ENCODE assay signal across 8 cellular contexts in the genomic region with DNA sequence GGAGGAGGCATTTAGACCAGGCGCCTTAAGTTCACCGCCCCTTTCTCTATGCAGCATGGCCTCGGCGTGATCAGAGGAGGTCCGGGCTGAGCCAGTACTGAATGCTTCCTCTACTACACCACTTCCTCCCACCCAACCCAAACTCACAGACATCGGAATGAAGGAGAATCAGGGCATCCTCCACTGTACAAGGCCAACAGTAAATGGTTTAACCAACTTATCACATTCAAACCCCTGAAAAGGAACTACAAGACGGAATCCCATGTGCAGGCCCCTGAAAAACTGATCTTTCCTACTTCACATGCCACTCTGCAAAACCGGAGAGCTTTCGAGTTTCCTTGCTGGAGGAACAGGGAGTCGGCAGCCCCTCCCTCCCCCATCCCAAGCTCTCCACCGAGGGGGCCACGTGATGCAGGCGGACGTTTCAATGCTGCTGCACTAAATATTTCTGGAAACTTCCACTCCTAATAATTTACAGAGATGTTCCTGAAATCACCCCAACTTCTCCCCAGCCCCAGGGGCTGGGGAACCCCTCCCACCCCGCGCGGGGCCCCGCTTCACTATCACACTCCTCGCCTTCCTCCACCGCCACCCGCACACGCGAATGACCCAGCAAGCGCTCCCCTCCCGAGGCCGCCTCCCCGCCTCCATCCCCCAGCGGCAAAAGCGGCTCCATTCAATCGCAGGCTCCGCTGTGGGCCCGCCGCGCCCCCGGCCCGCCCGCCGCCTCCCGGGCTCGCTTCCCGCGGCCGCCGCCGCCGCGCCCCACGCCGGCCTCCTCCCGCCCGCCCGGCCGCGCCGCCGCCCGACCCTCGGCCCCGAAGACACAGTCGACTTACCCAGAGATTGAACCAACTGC. TPM values are rescaled to one million over a fixed set of nuclear protein-coding genes. Genes with fewer than 3 reads are reported as not detected.
A peak's percentile ranks its signal among the peaks of the same experiment; 100 is the strongest.
DNase-seq lines count a peak whose midpoint lies in the region; ATAC-seq, FAIRE-seq and TF ChIP-seq lines count a peak whose summit lies in the region.

No MANE protein-coding gene starts in this region.

- H2BK120ac ChIP-seq in H1 (replicated peaks; ENCODE audit: low read depth, low read length) (no peak overlapping the region), mesendoderm (ENCODE audit: low read depth, low read length) (peak overlapping the region; percentile 82)

- peak overlapping the region; percentile 89 for H3K4me3 ChIP-seq in CD4-positive, CD25-positive, alpha-beta regulatory T cell (ENCODE audit: low read depth, low read length)
- H3K4me3 ChIP-seq in H1 (ENCODE audit: extremely low read depth in 1 of 4, insufficient read depth in 2 of 4, low read depth in 3 of 4, low read length in 4 of 4), result peak overlapping the region; percentile 96 to 99 (median 97)
- H3K4me3 ChIP-seq in mesendoderm (ENCODE audit: low read length), result peak overlapping the region; percentile 99

- CTCF ChIA-PET in activated CD8-positive, alpha-beta memory T cell treated with anti-CD3 and anti-CD28 coated beads, Interleukin-2, amount 10 ng/mL, durations not matched to agents 7 days and 5 days (lab: Charles Lee), result interaction anchor here (2.2 kb wide), 1 partner anchor 134 kb away, joined by 4 read pairs; no protein-coding TSS in a partner anchor
- CTCF ChIA-PET in H1 (lab: Charles Lee; ENCODE audit: partially characterized antibody), result no interaction called here

- H4K8ac ChIP-seq in H1 (ENCODE audit: extremely low read depth, insufficient read depth, low read length) (peak overlapping the region; percentile 100; the same call in 1 of the 2 replicates), mesendoderm (ENCODE audit: low read depth, low read length) (peak overlapping the region; percentile 67)

- no peak for FAIRE-seq in H1 (lab: Jason Lieb, UNC)

- peaks cover 12% of the 10 kb centered on the region for H3K27me3 Mint-ChIP-seq in CD4-positive, CD25-positive, alpha-beta regulatory T cell
- H3K27me3 Mint-ChIP-seq in activated CD8-positive, alpha-beta memory T cell treated with anti-CD3 and anti-CD28 coated beads, Interleukin-2, amount 10 ng/mL, durations not matched to agents 7 days and 5 days, result no peaks in the 10 kb centered on the region

- H2AK5ac ChIP-seq in H1 (ENCODE audit: low read depth, low read length), result peak overlapping the region; percentile 99
- no peak overlapping the region for H2AK5ac ChIP-seq in mesendoderm (ENCODE audit: low read length)

- H3K4ac ChIP-seq in H1 (replicated peaks; ENCODE audit: insufficient read length, low read depth, low read length) (peak overlapping the region; percentile 44), mesendoderm (ENCODE audit: low read depth, low read length) (peak overlapping the region; percentile 100)

- peak overlapping the region; percentile 94 to 100 (median 95) for H3K27ac Mint-ChIP-seq in CD4-positive, CD25-positive, alpha-beta regulatory T cell
- peak overlapping the region; percentile 100 for H3K27ac Mint-ChIP-seq in activated CD8-positive, alpha-beta memory T cell treated with anti-CD3 and anti-CD28 coated beads, Interleukin-2, amount 10 ng/mL, durations not matched to agents 7 days and 5 days

- H3K79me1 ChIP-seq in H1 (ENCODE audit: low read depth, low read length) (no peaks in the 10 kb centered on the region), mesendoderm (ENCODE audit: low read length) (no peaks in the 10 kb centered on the region)

- peaks cover 51 to 59% of the 10 kb centered on the region in 2 experiments for H3K79me2 ChIP-seq in H1 (ENCODE audit: control insufficient read depth in 1 of 2, insufficient read depth in 2 of 2, low read length in 2 of 2)
- peaks cover 48% of the 10 kb centered on the region for H3K79me2 ChIP-seq in mesendoderm (ENCODE audit: control insufficient read depth, insufficient read depth, low read length)

- peaks cover 0 to 2% (median 0%) of the 10 kb centered on the region in 7 donors for H3K9me3 Mint-ChIP-seq in CD4-positive, CD25-positive, alpha-beta regulatory T cell
- H3K9me3 Mint-ChIP-seq in activated CD8-positive, alpha-beta memory T cell treated with anti-CD3 and anti-CD28 coated beads, Interleukin-2, amount 10 ng/mL, durations not matched to agents 7 days and 5 days (ENCODE audit: low read depth), result no peaks in the 10 kb centered on the region

- no peak overlapping the region for H2BK20ac ChIP-seq in H1 (ENCODE audit: low read length)

- no peak overlapping the region for H2BK15ac ChIP-seq in H1 (ENCODE audit: low read length)
- H2BK15ac ChIP-seq in mesendoderm (replicated peaks; ENCODE audit: low read depth), result no peak overlapping the region

- H3K4me1 ChIP-seq in CD4-positive, CD25-positive, alpha-beta regulatory T cell (ENCODE audit: control insufficient read depth, insufficient read depth, low read length, poor library complexity, severe bottlenecking), result peaks cover 29% of the 10 kb centered on the region
- H3K4me1 ChIP-seq in H1 (replicated peaks in 1 of 4; ENCODE audit: control insufficient read depth in 3 of 4, insufficient read depth in 4 of 4, low read length in 3 of 4) (peaks cover 2 to 6% (median 5%) of the 10 kb centered on the region in 4 experiments; a peak in 4 of 7 replicates), mesendoderm (ENCODE audit: control insufficient read depth, low read depth, low read length) (peaks cover 3% of the 10 kb centered on the region)

- TF ChIP-seq CTCF in H1 (IDR thresholded peaks at IDR 0.05; ENCODE audit: control extremely low read depth in 1 of 3, insufficient read depth in 1 of 3, low read depth in 1 of 3, low read length in 3 of 3), result no peak

- TF ChIP-seq POLR2A in H1 (IDR thresholded peaks at IDR 0.05; ENCODE audit: control extremely low read depth in 1 of 2, low read depth in 2 of 2, low read length in 2 of 2), result peak; percentile 93 to 99

- H3K18ac ChIP-seq in H1 (ENCODE audit: extremely low read depth, low read length) (peak overlapping the region; percentile 98), mesendoderm (ENCODE audit: low read length) (peak overlapping the region; percentile 99)

- no peak overlapping the region for H2AFZ ChIP-seq in H1 (ENCODE audit: low read length)

- DNase-seq in CD4-positive, CD25-positive, alpha-beta regulatory T cell, result peak; percentile 82 to 97 (median 87)
- DNase-seq in NK-92 (lab: John Stamatoyannopoulos, UW; ENCODE audit: unreplicated experiment) (peak; percentile 22), H1 (ENCODE audit: low read depth in 1 of 2, low spot score in 2 of 2) (peak in 1 of 2 experiments; percentile 75), mesendoderm (peak; percentile 99)
- peak; percentile 96 for DNase-seq in activated CD8-positive, alpha-beta memory T cell treated with anti-CD3 and anti-CD28 coated beads, Interleukin-2, amount 10 ng/mL, durations not matched to agents 7 days and 5 days
- peak; percentile 70 for DNase-seq in stimulated activated CD8-positive, alpha-beta memory T cell treated with anti-CD3 and anti-CD28 coated beads, Interleukin-12 subunit alpha, Interleukin-12 subunit beta, amount 100 ng/mL, for 4 hours (ENCODE audit: low read depth)

- peaks cover 6 to 51% (median 35%) of the 10 kb centered on the region in 4 donors for H3K4me1 Mint-ChIP-seq in CD4-positive, CD25-positive, alpha-beta regulatory T cell
- peaks cover 27% of the 10 kb centered on the region for H3K4me1 Mint-ChIP-seq in activated CD8-positive, alpha-beta memory T cell treated with anti-CD3 and anti-CD28 coated beads, Interleukin-2, amount 10 ng/mL, durations not matched to agents 7 days and 5 days

- TF ChIP-seq EP300 in H1 (IDR thresholded peaks at IDR 0.05; ENCODE audit: borderline replicate concordance in 1 of 2, low read depth in 2 of 2, low read length in 2 of 2), result no peak

- H3K4me2 ChIP-seq in H1 (ENCODE audit: insufficient read depth in 1 of 2, low read depth in 2 of 2, low read length in 2 of 2) (peak overlapping the region; percentile 82 to 98), mesendoderm (ENCODE audit: low read length) (peak overlapping the region; percentile 44)

- H3K36me3 Mint-ChIP-seq in CD4-positive, CD25-positive, alpha-beta regulatory T cell, result no peaks in the 10 kb centered on the region
- H3K36me3 Mint-ChIP-seq in activated CD8-positive, alpha-beta memory T cell treated with anti-CD3 and anti-CD28 coated beads, Interleukin-2, amount 10 ng/mL, durations not matched to agents 7 days and 5 days, result peaks cover 14% of the 10 kb centered on the region

- H4K20me1 ChIP-seq in H1 (replicated peaks in 1 of 2; ENCODE audit: control insufficient read depth in 1 of 2, insufficient read depth in 2 of 2, low read length in 2 of 2), result peaks cover 11 to 23% of the 10 kb centered on the region in 2 experiments

- H3K9ac ChIP-seq in H1 (replicated peaks in 1 of 4; ENCODE audit: extremely low read depth in 1 of 4, low read depth in 3 of 4, low read length in 3 of 4), result peak overlapping the region; percentile 96 to 100 (median 98)
- peak overlapping the region; percentile 99 for H3K9ac ChIP-seq in mesendoderm (ENCODE audit: low read length)

- peaks cover 3% of the 10 kb centered on the region for H3K36me3 ChIP-seq in CD4-positive, CD25-positive, alpha-beta regulatory T cell (ENCODE audit: control insufficient read depth, insufficient read depth, low read length)
- H3K36me3 ChIP-seq in H1 (ENCODE audit: control insufficient read depth in 2 of 4, insufficient read depth in 4 of 4, low read length in 3 of 4) (peaks cover 0 to 12% (median 3%) of the 10 kb centered on the region in 4 experiments; a peak in 2 of 8 replicates), mesendoderm (ENCODE audit: control insufficient read depth, insufficient read depth, low read length) (no peaks in the 10 kb centered on the region)

- peak overlapping the region; percentile 96 to 100 (median 96) for H3K4me3 Mint-ChIP-seq in CD4-positive, CD25-positive, alpha-beta regulatory T cell
- H3K4me3 Mint-ChIP-seq in activated CD8-positive, alpha-beta memory T cell treated with anti-CD3 and anti-CD28 coated beads, Interleukin-2, amount 10 ng/mL, durations not matched to agents 7 days and 5 days, result peak overlapping the region; percentile 99

- H3K27me3 ChIP-seq in CD4-positive, CD25-positive, alpha-beta regulatory T cell (ENCODE audit: control insufficient read depth, insufficient read depth, low read length), result no peaks in the 10 kb centered on the region
- H3K27me3 ChIP-seq in H1 (replicated peaks in 1 of 4; ENCODE audit: control insufficient read depth in 3 of 4, extremely low read depth in 1 of 4, insufficient read depth in 3 of 4, low read length in 3 of 4) (no peaks in the 10 kb centered on the region), mesendoderm (ENCODE audit: insufficient read depth, low read length, poor library complexity) (no peaks in the 10 kb centered on the region)

- peak overlapping the region; percentile 97; the same call in 1 of the 2 replicates for H2BK12ac ChIP-seq in H1 (ENCODE audit: low read depth, low read length)

- H3K27ac ChIP-seq in CD4-positive, CD25-positive, alpha-beta regulatory T cell (ENCODE audit: insufficient read depth, low read length, poor library complexity, severe bottlenecking), result peak overlapping the region; percentile 100
- H3K27ac ChIP-seq in H1 (ENCODE audit: low read depth, low read length) (peak overlapping the region; percentile 97), mesendoderm (ENCODE audit: low read depth, low read length) (peak overlapping the region; percentile 95)

- POLR2A ChIA-PET in H1 (lab: Charles Lee; ENCODE audit: partially characterized antibody), result interaction anchor here (0.6 to 5.4 kb wide), 35 partner anchors 8 to 359 kb away, joined by 3 to 53 read pairs (median 4); no protein-coding TSS in a partner anchor

- H3K56ac ChIP-seq in H1 (replicated peaks; ENCODE audit: insufficient read length, low read depth, low read length), result peak overlapping the region; percentile 95
- peak overlapping the region; percentile 98 for H3K56ac ChIP-seq in mesendoderm (ENCODE audit: low read length)

- no peaks in the 10 kb centered on the region for H3K9me3 ChIP-seq in CD4-positive, CD25-positive, alpha-beta regulatory T cell (ENCODE audit: control insufficient read depth in 2 of 2, low read length in 2 of 2)
- no peaks in the 10 kb centered on the region; a peak in 1 of 4 replicates for H3K9me3 ChIP-seq in H1 (ENCODE audit: insufficient read depth in 2 of 2, low read depth in 1 of 2, low read length in 1 of 2)

- H2BK5ac ChIP-seq in H1 (ENCODE audit: low read depth, low read length) (peak overlapping the region; percentile 98), mesendoderm (ENCODE audit: low read length) (peak overlapping the region; percentile 60)

- H3K23ac ChIP-seq in H1 (ENCODE audit: insufficient read length) (no peak overlapping the region), mesendoderm (ENCODE audit: low read length) (no peak overlapping the region)

- H4K91ac ChIP-seq in H1 (replicated peaks; ENCODE audit: insufficient read length, low read length), result peak overlapping the region; percentile 95

- peak; percentile 66 to 67 for ATAC-seq in CD4-positive, CD25-positive, alpha-beta regulatory T cell (ENCODE audit: low read depth in 2 of 2)
- peak; percentile 53 for ATAC-seq in GM19395 (IDR thresholded peaks at IDR 0.05; ENCODE audit: unreplicated experiment)
- ATAC-seq in HG03558 (IDR thresholded peaks at IDR 0.05; ENCODE audit: extremely low read depth, unreplicated experiment), result peak; percentile 25
- peak; percentile 69 for ATAC-seq in activated CD8-positive, alpha-beta memory T cell treated with anti-CD3 and anti-CD28 coated beads, Interleukin-2, amount 10 ng/mL, durations not matched to agents 7 days and 5 days

- WGBS in H1 (ENCODE audit: extremely low coverage in 1 of 2, insufficient coverage in 1 of 2, insufficient read length in 1 of 2, insufficient replicate concordance in 2 of 2, low coverage in 1 of 2, low lambda C conversion rate in 2 of 2, missing lambda C conversion rate in 1 of 2), 2 experiments, result 1% methylated on average over 14 of the region's 60 CpGs; no CpG with 5 or more reads in 1 of the 2 experiments
- WGBS in mesendoderm (ENCODE audit: extremely low coverage, insufficient coverage, low lambda C conversion rate), result no CpG with 5 or more reads among the region's 60 CpGs

- H3K23me2 ChIP-seq in H1 (ENCODE audit: low read depth, low read length), result peaks cover 11% of the 10 kb centered on the region

- peak overlapping the region; percentile 12 for H3K14ac ChIP-seq in H1 (ENCODE audit: insufficient read length)

- H4K5ac ChIP-seq in H1 (ENCODE audit: insufficient read length, low read depth, low read length) (peak overlapping the region; percentile 81), mesendoderm (ENCODE audit: low read length) (no peak overlapping the region)

- TF ChIP-seq RAD21 in H1 (IDR thresholded peaks at IDR 0.05 in 1 of 2, conservative IDR thresholded peaks at IDR 0.05 in 1 of 2; ENCODE audit: low read depth in 2 of 2, low read length in 2 of 2), result no peak

RNA-seq across cellular contexts. Expression of gene XPO1, which starts 1.2 kb away (rescaled TPM):
- 137 TPM for total RNA-seq in CD4-positive, CD25-positive, alpha-beta regulatory T cell
- polyA plus RNA-seq in CD4-positive, CD25-positive, alpha-beta regulatory T cell, result 10 to 100 TPM; 29.0 to 45.0 (median 36.0) TPM
- total RNA-seq in activated CD8-positive, alpha-beta memory T cell treated with anti-CD3 and anti-CD28 coated beads, Interleukin-2, amount 10 ng/mL, durations not matched to agents 7 days and 5 days, result 100 to 1,000 TPM; 198 to 203 TPM
- 290 and 296 TPM in 2 replicates for total RNA-seq in H1 (2021; fragmentation: NEBNext Ultra II Directional; extraction: Animal tissue kit (Norgen Biotek cat#: 25700))
- polyA plus RNA-seq in H1 (2011; rRNA removed), result 65.7 and 110 TPM in 2 replicates
- 129 TPM for polyA plus RNA-seq in H1 (2011; cell fraction: cytosol; rRNA removed)
- 58.0 TPM for polyA plus RNA-seq in H1 (2011; cell fraction: nucleus; rRNA removed)
- polyA plus RNA-seq in H1 (2012, experiment 1 of 2), result 104 to 197 TPM (median 129 TPM) in 4 replicates
- 21.1 TPM for polyA plus RNA-seq in H1 (2012, experiment 2 of 2)
- 157 TPM for polyA plus RNA-seq in H1 (2013, experiment 1 of 2)
- polyA plus RNA-seq in H1 (2013, experiment 2 of 2), result 153 TPM
- 210 and 289 TPM in 2 replicates for polyA minus RNA-seq in H1 (2011; rRNA and poly(A)+ RNA removed)
- 137 TPM for polyA minus RNA-seq in H1 (2011; cell fraction: cytosol; rRNA and poly(A)+ RNA removed)
- 256 TPM for polyA minus RNA-seq in H1 (2011; cell fraction: nucleus; rRNA and poly(A)+ RNA removed)
- 155 TPM for polyA plus RNA-seq in mesendoderm (2013, experiment 1 of 2)
- 153 TPM for polyA plus RNA-seq in mesendoderm (2013, experiment 2 of 2)
